In genomic region chr1:27666294-27666693, GRCh38 we compare ENCODE assay signal across 19 cellular contexts. TPM values are rescaled to one million over a fixed set of nuclear protein-coding genes. Genes with fewer than 3 reads are reported as not detected.
DNase-seq lines count a peak whose midpoint lies in the region; ATAC-seq and TF ChIP-seq lines count a peak whose summit lies in the region.
"Had no signal": no experiment of that assay in that cellular context is flagged by ENCODE, and none has a peak within 500 bp of the region (broad histone marks: within the 10 kb centered on the region; RNA-seq: fewer than 3 reads in every experiment).

No MANE protein-coding gene starts in this region.

- no peak overlapping the region for H3K18ac ChIP-seq in trophoblast cell (ENCODE audit: low read length)

- H2BK120ac ChIP-seq in trophoblast cell (ENCODE audit: insufficient read depth, low read length, poor library complexity), result no peak overlapping the region

- no peak overlapping the region for H2BK5ac ChIP-seq in trophoblast cell (ENCODE audit: low read depth, low read length, poor library complexity)

- H3K14ac ChIP-seq in trophoblast cell (ENCODE audit: low read length), result no peak overlapping the region

- H3K9ac ChIP-seq in OCI-LY3 (ENCODE audit: low read length) (no peak overlapping the region), trophoblast cell (ENCODE audit: low read length) (no peak overlapping the region)

- H3K4me2 ChIP-seq in OCI-LY3 (ENCODE audit: low read length), result no peak overlapping the region
- no peak overlapping the region for H3K4me2 ChIP-seq in trophoblast cell (ENCODE audit: low read length)

- peaks cover 55% of the 10 kb centered on the region for H3K4me1 Mint-ChIP-seq in activated CD4-positive, alpha-beta T cell treated with anti-CD3 and anti-CD28 coated beads, Interleukin-2, amount 10 ng/mL, durations not matched to agents 24 days and 14 days
- peaks cover 44% of the 10 kb centered on the region for H3K4me1 Mint-ChIP-seq in CD4-positive, alpha-beta T cell (ENCODE audit: low read depth)

- no CpG with 5 or more reads among the region's 4 CpGs for WGBS in trophoblast cell (ENCODE audit: extremely low coverage, insufficient coverage, insufficient read length)

- H4K8ac ChIP-seq in trophoblast cell (ENCODE audit: low read depth, low read length), result no peak overlapping the region

- no peak for TF ChIP-seq CTCF in CD4-positive, alpha-beta T cell (IDR thresholded peaks at IDR 0.05)
- TF ChIP-seq CTCF in OCI-LY3 (IDR thresholded peaks at IDR 0.05; ENCODE audit: low read depth, low read length), result no peak

- POLR2A ChIA-PET in CD4-positive, alpha-beta T cell (lab: Charles Lee), result interaction anchor here (1.0 to 1.6 kb wide), 2 partner anchors 62 to 106 kb away, joined by 4 to 5 read pairs; partner anchors contain the start of genes AHDC1 and STX12

- no peak overlapping the region for H4K12ac ChIP-seq in trophoblast cell (ENCODE audit: low read depth, low read length)

- H2AFZ ChIP-seq in OCI-LY3 (ENCODE audit: low read depth, low read length) (0 out of 2 replicates have a peak overlapping the region, but pooled peaks have one; percentile 39), trophoblast cell (ENCODE audit: insufficient read depth, low read length, poor library complexity) (no peak overlapping the region)

- H3K27ac Mint-ChIP-seq in activated CD4-positive, alpha-beta T cell treated with anti-CD3 and anti-CD28 coated beads, Interleukin-2, amount 10 ng/mL, durations not matched to agents 24 days and 14 days, result peak overlapping the region; percentile 46
- peak overlapping the region; percentile 42 for H3K27ac Mint-ChIP-seq in CD4-positive, alpha-beta T cell

- no peaks in the 10 kb centered on the region for H3K27me3 Mint-ChIP-seq in activated CD4-positive, alpha-beta T cell treated with anti-CD3 and anti-CD28 coated beads, Interleukin-2, amount 10 ng/mL, durations not matched to agents 24 days and 14 days
- H3K27me3 Mint-ChIP-seq in CD4-positive, alpha-beta T cell, result no peaks in the 10 kb centered on the region
- H3K27me3 Mint-ChIP-seq: CD8-positive, alpha-beta memory T cell had no signal

- H3K36me3 ChIP-seq in OCI-LY3 (replicated peaks; ENCODE audit: low read depth, low read length), result no peaks in the 10 kb centered on the region
- peaks cover 0 to 3% of the 10 kb centered on the region in 2 experiments for H3K36me3 ChIP-seq in trophoblast cell (ENCODE audit: control insufficient read depth in 1 of 2, insufficient read depth in 2 of 2, low read length in 2 of 2)
- H3K36me3 ChIP-seq: BE2C had no signal

- no peak for DNase-seq in activated CD4-positive, alpha-beta T cell treated with anti-CD3 and anti-CD28 coated beads, Interleukin-2, amount 10 ng/mL, durations not matched to agents 24 days and 14 days
- DNase-seq in activated CD4-positive, alpha-beta T cell treated with anti-CD3 and anti-CD28 coated beads, Interleukin-2, amount 50 U/mL, for 48 hours, result no peak
- no peak for DNase-seq in CD4-positive, alpha-beta T cell
- no peak for DNase-seq in SIG-M5 treated with dmso at 0.1 percent for 504 hours (lab: John Stamatoyannopoulos, UW; ENCODE audit: unreplicated experiment)
- no peak for DNase-seq in middle frontal gyrus (ENCODE audit: extremely low spot score, low spot score)
- DNase-seq in trophoblast cell, result no peak
- DNase-seq: BE2C; Caco-2; CD8-positive, alpha-beta memory T cell; IMR-90; KG1 had no signal

- no peak overlapping the region for H3K4me3 Mint-ChIP-seq in activated CD4-positive, alpha-beta T cell treated with anti-CD3 and anti-CD28 coated beads, Interleukin-2, amount 10 ng/mL, durations not matched to agents 24 days and 14 days
- no peak overlapping the region for H3K4me3 Mint-ChIP-seq in CD4-positive, alpha-beta T cell
- H3K4me3 Mint-ChIP-seq: CD8-positive, alpha-beta memory T cell had no signal

- peaks cover 13% of the 10 kb centered on the region for H3K4me1 ChIP-seq in OCI-LY3 (ENCODE audit: low read length)
- H3K4me1 ChIP-seq in trophoblast cell (ENCODE audit: control insufficient read depth in 1 of 2, insufficient read depth in 2 of 2, low read length in 2 of 2), result peaks cover 3 to 7% of the 10 kb centered on the region in 2 experiments

- H3K23ac ChIP-seq in trophoblast cell (ENCODE audit: low read length), result no peak overlapping the region

- no peaks in the 10 kb centered on the region for H4K20me1 ChIP-seq in OCI-LY3 (ENCODE audit: insufficient read depth, low read length)

- H3K4ac ChIP-seq in trophoblast cell (ENCODE audit: low read depth, low read length), result no peak overlapping the region

- intact Hi-C loops in activated CD4-positive, alpha-beta T cell treated with anti-CD3 and anti-CD28 coated beads, Interleukin-2, amount 10 ng/mL, durations not matched to agents 24 days and 14 days (cut with micrococcal nuclease), result no loop called here
- intact Hi-C loops in CD4-positive, alpha-beta T cell (cut with DNase I, micrococcal nuclease), result loop anchor here in 1 of 2 experiments (5.0 to 10.0 kb wide), 3 partner anchors 141 to 364 kb away; no protein-coding TSS in a partner anchor

- peaks cover 4% of the 10 kb centered on the region for H3K79me1 ChIP-seq in trophoblast cell (ENCODE audit: low read length)

- H2AK5ac ChIP-seq in trophoblast cell (ENCODE audit: low read length), result no peak overlapping the region

- H4K91ac ChIP-seq in trophoblast cell (ENCODE audit: low read depth, low read length), result no peak overlapping the region

- peaks cover 29% of the 10 kb centered on the region for H3K36me3 Mint-ChIP-seq in activated CD4-positive, alpha-beta T cell treated with anti-CD3 and anti-CD28 coated beads, Interleukin-2, amount 10 ng/mL, durations not matched to agents 24 days and 14 days (ENCODE audit: low read depth)
- peaks cover 32% of the 10 kb centered on the region for H3K36me3 Mint-ChIP-seq in CD4-positive, alpha-beta T cell (ENCODE audit: low read depth)

- H3K27ac ChIP-seq in CD4-positive, alpha-beta T cell (ENCODE audit: low read depth, low read length), result no peak overlapping the region
- no peak overlapping the region for H3K27ac ChIP-seq in OCI-LY3 (ENCODE audit: low read length)
- no peak overlapping the region for H3K27ac ChIP-seq in trophoblast cell (ENCODE audit: low read depth, low read length)
- H3K27ac ChIP-seq: C4-2B had no signal

- H3K79me2 ChIP-seq in OCI-LY3 (ENCODE audit: low read length) (no peaks in the 10 kb centered on the region), trophoblast cell (ENCODE audit: control insufficient read depth, insufficient read depth, low read length, poor library complexity) (no peaks in the 10 kb centered on the region)

- H2BK12ac ChIP-seq in trophoblast cell (ENCODE audit: low read length), result no peak overlapping the region

- no peak overlapping the region for H3K4me3 ChIP-seq in OCI-LY3 (ENCODE audit: low read length)
- H3K4me3 ChIP-seq in trophoblast cell (ENCODE audit: low read depth, low read length), result no peak overlapping the region
- H3K4me3 ChIP-seq: GM12878 had no signal

- no peaks in the 10 kb centered on the region for H3K9me3 ChIP-seq in CD4-positive, alpha-beta T cell (ENCODE audit: control insufficient read depth, low read length)
- H3K9me3 ChIP-seq in OCI-LY3 (ENCODE audit: insufficient read depth, low read length) (no peaks in the 10 kb centered on the region), trophoblast cell (ENCODE audit: insufficient read depth, low read depth, low read length) (peaks cover 2% of the 10 kb centered on the region)
- H3K9me3 ChIP-seq: BE2C, Caco-2 had no signal

- CTCF ChIA-PET in CD4-positive, alpha-beta T cell (lab: Charles Lee), result interaction anchor here (0.6 kb wide), 1 partner anchor 13 kb away, joined by 3 read pairs; no protein-coding TSS in a partner anchor

- ATAC-seq in CD4-positive, alpha-beta T cell (ENCODE audit: poor library complexity), result no peak
- ATAC-seq: GM12878 had no signal

- no peaks in the 10 kb centered on the region for H3K27me3 ChIP-seq in CD4-positive, alpha-beta T cell (ENCODE audit: control insufficient read depth, insufficient read depth, low read length)
- H3K27me3 ChIP-seq in OCI-LY3 (ENCODE audit: low read depth, low read length) (no peaks in the 10 kb centered on the region), trophoblast cell (ENCODE audit: insufficient read depth, low read length) (no peaks in the 10 kb centered on the region)
- H3K27me3 ChIP-seq: BE2C had no signal

- H3K9me3 Mint-ChIP-seq in activated CD4-positive, alpha-beta T cell treated with anti-CD3 and anti-CD28 coated beads, Interleukin-2, amount 10 ng/mL, durations not matched to agents 24 days and 14 days, result no peaks in the 10 kb centered on the region
- H3K9me3 Mint-ChIP-seq in CD4-positive, alpha-beta T cell, result no peaks in the 10 kb centered on the region
- H3K9me3 Mint-ChIP-seq: CD8-positive, alpha-beta memory T cell had no signal

RNA-seq across cellular contexts. Expression of gene IFI6, which starts 5.7 kb away (rescaled TPM):
- total RNA-seq in activated CD4-positive, alpha-beta T cell treated with anti-CD3 and anti-CD28 coated beads, Interleukin-2, amount 10 ng/mL, durations not matched to agents 24 days and 14 days, result 53.2 and 55.5 TPM in 2 replicates
- total RNA-seq in CD4-positive, alpha-beta T cell, result 10 to 100 TPM; 33.6 to 36.2 TPM
- polyA plus RNA-seq in trophoblast cell (2013), result 107 and 108 TPM in 2 replicates

RNA-seq across cellular contexts. Expression of gene FGR, which starts 31.3 kb away (rescaled TPM):
- 0.19 and 0.21 TPM in 2 replicates for total RNA-seq in activated CD4-positive, alpha-beta T cell treated with anti-CD3 and anti-CD28 coated beads, Interleukin-2, amount 10 ng/mL, durations not matched to agents 24 days and 14 days
- total RNA-seq in CD4-positive, alpha-beta T cell, result 1 to 10 TPM; 3.0 to 3.2 TPM
- 0.04 TPM in 1 of 2 replicates, not detected in the other for polyA plus RNA-seq in trophoblast cell (2013)
- total RNA-seq: A172, Caco-2, Daoy, G401, H4, IMR-90 had no signal
- polyA plus RNA-seq: AG04450, IMR-90 had no signal

RNA-seq across cellular contexts. Expression of gene FAM76A, which starts 59.5 kb away (rescaled TPM):
- 11.9 and 13.8 TPM in 2 replicates for total RNA-seq in activated CD4-positive, alpha-beta T cell treated with anti-CD3 and anti-CD28 coated beads, Interleukin-2, amount 10 ng/mL, durations not matched to agents 24 days and 14 days
- 10 to 100 TPM; 26.0 to 28.7 TPM for total RNA-seq in CD4-positive, alpha-beta T cell
- polyA plus RNA-seq in trophoblast cell (2013), result 14.8 and 16.1 TPM in 2 replicates
